Comparison of ENCODE assay signal across 26 cellular contexts in the genomic region with DNA sequence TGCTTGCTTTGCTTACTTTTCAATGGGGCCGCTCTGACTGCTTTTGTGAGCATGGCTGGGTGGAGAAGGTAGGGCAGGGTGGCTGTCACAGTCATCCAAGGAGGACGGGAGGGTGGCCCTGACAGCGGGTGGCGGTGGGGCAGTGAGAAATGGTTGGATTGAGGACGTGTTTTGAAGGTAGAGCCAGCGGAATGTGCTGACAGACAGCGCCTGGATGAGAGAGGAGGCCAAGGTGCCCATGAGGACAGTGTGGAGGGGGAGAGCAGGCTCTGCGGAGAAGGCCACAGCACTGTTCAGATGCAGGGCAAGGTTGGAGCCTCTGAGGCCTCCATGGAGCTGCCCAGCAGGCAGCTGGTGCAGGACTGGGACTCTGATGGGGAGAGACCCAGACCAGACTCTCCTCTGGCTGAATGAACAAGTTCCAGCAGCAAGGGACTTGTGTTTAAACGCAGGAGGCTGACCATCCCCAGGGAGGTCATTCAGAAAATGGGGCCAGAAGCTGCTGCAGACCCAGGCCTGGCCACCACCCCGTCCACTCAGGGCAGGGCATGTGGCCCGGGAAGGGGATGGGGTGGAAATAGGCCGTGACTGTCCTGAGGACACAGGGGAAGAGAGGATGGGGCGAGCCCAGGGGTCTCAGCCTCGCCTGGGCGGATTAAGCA.
DNase-seq lines count a peak whose midpoint lies in the region; ATAC-seq and TF ChIP-seq lines count a peak whose summit lies in the region.
"Had no signal": no experiment of that assay in that cellular context is flagged by ENCODE, and none has a peak within 500 bp of the region (broad histone marks: within the 10 kb centered on the region; RNA-seq: fewer than 3 reads in every experiment).

No MANE protein-coding gene starts in this region.

- no peaks in the 10 kb centered on the region for H4K20me1 ChIP-seq in neural progenitor cell (ENCODE audit: low read depth)

- peaks cover 23% of the 10 kb centered on the region for H3F3A ChIP-seq in neural progenitor cell (ENCODE audit: low read depth)

- intact Hi-C loops in colonic mucosa (cut with DNase I): no loop called here
- intact Hi-C loops in aorta (cut with DNase I): no loop called here

- WGBS in aorta, 2 donors: 85 to 86% methylated on average over 14 to 15 of the region's 15 CpGs

- H3K27me3 ChIP-seq in colonic mucosa (no peaks in the 10 kb centered on the region), neural progenitor cell (no peaks in the 10 kb centered on the region), aorta (ENCODE audit: control insufficient read depth in 1 of 2, insufficient read depth in 2 of 2, low read length in 1 of 2) (no peaks in the 10 kb centered on the region)

- H3K4me1 Mint-ChIP-seq in neural progenitor cell: peaks cover 59% of the 10 kb centered on the region
- H3K4me1 Mint-ChIP-seq: immature natural killer cell; stimulated activated effector memory CD8-positive, alpha-beta T cell treated with anti-CD3 and anti-CD28 coated beads, Interleukin-12 subunit alpha, Interleukin-12 subunit beta, amount 100 ng/mL, for 72 hours had no signal

- TF ChIP-seq CTCF in colonic mucosa (IDR thresholded peaks at IDR 0.05): no peak
- TF ChIP-seq CTCF in neural progenitor cell (IDR thresholded peaks at IDR 0.05): no peak

- H3K4me3 ChIP-seq in colonic mucosa (no peak overlapping the region), neural progenitor cell (no peak overlapping the region), aorta (ENCODE audit: low read length in 2 of 2) (no peak overlapping the region)
- H3K4me3 ChIP-seq: prostate gland, transverse colon had no signal

- H3K4me3 Mint-ChIP-seq in neural progenitor cell: peak overlapping the region; percentile 68
- H3K4me3 Mint-ChIP-seq: activated T-helper 1 cell treated with anti-CD3 and anti-CD28 coated beads, Interleukin-12 subunit alpha, Interleukin-12 subunit beta, Interleukin-2, Interleukin-4 antibody, amounts not matched to agents 30 ng/mL and 10 ng/mL and 1 ng/mL, durations not matched to agents 14 hours and 24 hours and 36 hours; immature natural killer cell; stimulated activated effector memory CD8-positive, alpha-beta T cell treated with anti-CD3 and anti-CD28 coated beads, Interleukin-12 subunit alpha, Interleukin-12 subunit beta, amount 100 ng/mL, for 72 hours had no signal

- H3K36me3 ChIP-seq in colonic mucosa (no peaks in the 10 kb centered on the region), neural progenitor cell (no peaks in the 10 kb centered on the region), aorta (ENCODE audit: control insufficient read depth in 1 of 2, insufficient read depth in 2 of 2, low read length in 1 of 2) (no peaks in the 10 kb centered on the region)
- H3K36me3 ChIP-seq: neutrophil, prostate gland, transverse colon had no signal

- no peaks in the 10 kb centered on the region for H3K79me2 ChIP-seq in neural progenitor cell (ENCODE audit: low read depth)

- peak overlapping the region; percentile 31 for H3K4me2 ChIP-seq in neural progenitor cell

- peaks cover 4% of the 10 kb centered on the region for H3K27me3 Mint-ChIP-seq in neural progenitor cell (ENCODE audit: insufficient read depth, low read depth)

- H3K9me3 ChIP-seq in colonic mucosa (no peaks in the 10 kb centered on the region), neural progenitor cell (ENCODE audit: low read depth) (no peaks in the 10 kb centered on the region), aorta (ENCODE audit: control insufficient read depth, low read length) (no peaks in the 10 kb centered on the region)
- H3K9me3 ChIP-seq: neutrophil, prostate gland, transverse colon had no signal

- H3K27ac ChIP-seq in colonic mucosa (no peak overlapping the region), neural progenitor cell (no peak overlapping the region), aorta (ENCODE audit: low read depth in 1 of 2, low read length in 2 of 2) (no peak overlapping the region)
- H3K27ac ChIP-seq: neutrophil, prostate gland, RWPE1, transverse colon had no signal

- peak overlapping the region; percentile 96 for H3K27ac Mint-ChIP-seq in neural progenitor cell
- H3K27ac Mint-ChIP-seq: activated T-helper 1 cell treated with anti-CD3 and anti-CD28 coated beads, Interleukin-12 subunit alpha, Interleukin-12 subunit beta, Interleukin-2, Interleukin-4 antibody, amounts not matched to agents 30 ng/mL and 10 ng/mL and 1 ng/mL, durations not matched to agents 14 hours and 24 hours and 36 hours; immature natural killer cell; stimulated activated effector memory CD8-positive, alpha-beta T cell treated with anti-CD3 and anti-CD28 coated beads, Interleukin-12 subunit alpha, Interleukin-12 subunit beta, amount 100 ng/mL, for 72 hours had no signal

- H3K36me3 Mint-ChIP-seq in neural progenitor cell: peaks cover 3% of the 10 kb centered on the region
- H3K36me3 Mint-ChIP-seq: immature natural killer cell; stimulated activated effector memory CD8-positive, alpha-beta T cell treated with anti-CD3 and anti-CD28 coated beads, Interleukin-12 subunit alpha, Interleukin-12 subunit beta, amount 100 ng/mL, for 72 hours had no signal

- H3K4me1 ChIP-seq in colonic mucosa (no peaks in the 10 kb centered on the region), neural progenitor cell (peaks cover 68% of the 10 kb centered on the region), aorta (ENCODE audit: control insufficient read depth in 1 of 2, insufficient read depth in 2 of 2, low read length in 2 of 2) (no peaks in the 10 kb centered on the region)
- H3K4me1 ChIP-seq: prostate gland had no signal

- no peaks in the 10 kb centered on the region for H3K9me3 Mint-ChIP-seq in neural progenitor cell
- H3K9me3 Mint-ChIP-seq: activated T-helper 1 cell treated with anti-CD3 and anti-CD28 coated beads, Interleukin-12 subunit alpha, Interleukin-12 subunit beta, Interleukin-2, Interleukin-4 antibody, amounts not matched to agents 30 ng/mL and 10 ng/mL and 1 ng/mL, durations not matched to agents 14 hours and 24 hours and 36 hours; stimulated activated effector memory CD8-positive, alpha-beta T cell treated with anti-CD3 and anti-CD28 coated beads, Interleukin-12 subunit alpha, Interleukin-12 subunit beta, amount 100 ng/mL, for 72 hours had no signal

- DNase-seq in activated CD8-positive, alpha-beta memory T cell treated with anti-CD3 and anti-CD28 coated beads for 24 hours: peak; percentile 46
- DNase-seq in activated CD8-positive, alpha-beta memory T cell treated with anti-CD3 and anti-CD28 coated beads, Interleukin-2, amount 50 U/mL, for 4 hours: no peak
- peak; percentile 9 for DNase-seq in colonic mucosa
- no peak for DNase-seq in neural progenitor cell (ENCODE audit: low spot score)
- no peak for DNase-seq in aorta
- no peak for DNase-seq in NCI-H2081 treated with DMSO at 0.1 percent for 48 hours (lab: John Stamatoyannopoulos, UW)
- no peak for DNase-seq in NCI-H1417 treated with DMSO at 0.1 percent for 48 hours (lab: John Stamatoyannopoulos, UW)
- DNase-seq: 8988T; activated CD4-positive, alpha-beta T cell treated with anti-CD3 and anti-CD28 coated beads, Interleukin-2, amount 50 U/mL, for 4 hours; activated naive CD4-positive, alpha-beta T cell treated with anti-CD3 and anti-CD28 coated beads, Interleukin-2, amount 50 U/mL, for 16 hours; amniotic stem cell; DND-41; GOT3; immature natural killer cell; mesendoderm; NCI-H1092; NCI-H187; NCI-H2171 treated with DMSO at 0.1 percent for 48 hours; NCI-H510A; transverse colon had no signal

- no peak overlapping the region for H2AFZ ChIP-seq in neural progenitor cell (replicated peaks)

- H3K9ac ChIP-seq in colonic mucosa (ENCODE audit: low read depth in 2 of 2, low read length in 2 of 2) (no peak overlapping the region), neural progenitor cell (no peak overlapping the region)

- ATAC-seq in aorta (ENCODE audit: low FRiP score): peak; percentile 19
- ATAC-seq in GM18909 (IDR thresholded peaks at IDR 0.05; ENCODE audit: poor library complexity, unreplicated experiment): no peak

Comparison
In these comparisons a context has a peak if more than half of its experiments do, and no peak if none do; other contexts are left out.
1. DNase-seq: peak in activated CD8-positive, alpha-beta memory T cell treated with anti-CD3 and anti-CD28 coated beads for 24 hours (single experiment) and colonic mucosa (single experiment); none in activated CD8-positive, alpha-beta memory T cell treated with anti-CD3 and anti-CD28 coated beads, Interleukin-2, amount 50 U/mL, for 4 hours (single experiment), neural progenitor cell (single experiment), aorta (0 of 2), NCI-H2081 treated with DMSO at 0.1 percent for 48 hours (single experiment) and NCI-H1417 treated with DMSO at 0.1 percent for 48 hours (single experiment).